ENCODE assay signal across 8 cellular contexts in genomic region chr2:156399950-156400703, GRCh38. TPM values are rescaled to one million over a fixed set of nuclear protein-coding genes. Genes with fewer than 3 reads are reported as not detected.
DNase-seq lines count a peak whose midpoint lies in the region; ATAC-seq and TF ChIP-seq lines count a peak whose summit lies in the region.

No MANE protein-coding gene starts in this region.

- ATAC-seq in GM19397 (IDR thresholded peaks at IDR 0.05; ENCODE audit: unreplicated experiment) (peak; percentile 40), HG03442 (IDR thresholded peaks at IDR 0.05; ENCODE audit: unreplicated experiment) (peak; percentile 37)

- H3K27me3 ChIP-seq in adrenal gland (no peaks in the 10 kb centered on the region), cardiac muscle cell (no peaks in the 10 kb centered on the region), osteoblast (ENCODE audit: insufficient read depth, low read length) (no peaks in the 10 kb centered on the region)

- H3K4me1 ChIP-seq in adrenal gland (replicated peaks in 1 of 2) (peaks cover 6 to 8% of the 10 kb centered on the region in 2 donors), cardiac muscle cell (ENCODE audit: low read depth) (no peaks in the 10 kb centered on the region), osteoblast (ENCODE audit: insufficient read depth, low read length) (peaks cover 8% of the 10 kb centered on the region)

- peak overlapping the region; percentile 94 for H2AFZ ChIP-seq in osteoblast (ENCODE audit: low read length)

- H3K36me3 ChIP-seq in adrenal gland (replicated peaks in 1 of 2), result no peaks in the 10 kb centered on the region
- no peaks in the 10 kb centered on the region for H3K36me3 ChIP-seq in cardiac muscle cell
- no peaks in the 10 kb centered on the region for H3K36me3 ChIP-seq in osteoblast (ENCODE audit: insufficient read depth, low read length)

- DNase-seq in DMS79 (lab: John Stamatoyannopoulos, UW) (peak; percentile 84), NCI-H82 treated with DMSO at 0.1 percent for 48 hours (lab: John Stamatoyannopoulos, UW; ENCODE audit: unreplicated experiment) (peak; percentile 52), adrenal gland (peak; percentile 86 to 91 (median 91)), cardiac muscle cell (ENCODE audit: low read depth in 1 of 2, low spot score in 1 of 2) (peak; percentile 81 to 85), osteoblast (ENCODE audit: insufficient read length, low spot score, missing footprints) (peak; percentile 94), NCI-H1048 (lab: John Stamatoyannopoulos, UW) (no peak)

- TF ChIP-seq CTCF in adrenal gland (IDR thresholded peaks at IDR 0.05), result peak in 1 of 6 experiments; percentile 10
- TF ChIP-seq CTCF in cardiac muscle cell (IDR thresholded peaks at IDR 0.05; ENCODE audit: low read depth, low read length), result no peak
- no peak for TF ChIP-seq CTCF in osteoblast (IDR thresholded peaks at IDR 0.05; ENCODE audit: extremely low read depth, low read depth, low read length)

- H3K27ac ChIP-seq in adrenal gland, result peak overlapping the region; percentile 57 to 96 (median 84)
- peak overlapping the region; percentile 68 for H3K27ac ChIP-seq in cardiac muscle cell
- H3K27ac ChIP-seq in osteoblast (ENCODE audit: low read depth, low read length), result peak overlapping the region; percentile 80

- H3K79me2 ChIP-seq in osteoblast (ENCODE audit: insufficient read depth, low read length), result no peaks in the 10 kb centered on the region

- peak; percentile 35 to 38 for TF ChIP-seq POLR2A in adrenal gland (IDR thresholded peaks at IDR 0.05)

- peak overlapping the region; percentile 94 for H3K4me2 ChIP-seq in osteoblast (ENCODE audit: insufficient read depth, low read length)

- H4K20me1 ChIP-seq in osteoblast (ENCODE audit: insufficient read depth, low read length), result no peaks in the 10 kb centered on the region

- H3K4me3 ChIP-seq in adrenal gland (peak overlapping the region; percentile 24 to 52 (median 48)), cardiac muscle cell (peak overlapping the region; percentile 50), osteoblast (ENCODE audit: insufficient read depth, low read length) (peak overlapping the region; percentile 81)

- H3K9me3 ChIP-seq in adrenal gland (replicated peaks in 1 of 3) (no peaks in the 10 kb centered on the region), cardiac muscle cell (ENCODE audit: low read depth) (no peaks in the 10 kb centered on the region), osteoblast (ENCODE audit: low read depth, low read length) (no peaks in the 10 kb centered on the region)

- intact Hi-C loops in adrenal gland (cut with DNase I), result loop anchor here (5.0 to 10.0 kb wide), 2 partner anchors 53 to 55 kb away; no protein-coding TSS in a partner anchor

- WGBS in adrenal gland, 4 donors, result 0 to 1% (median 0%) methylated on average over 22 to 36 of the region's 36 CpGs

RNA-seq across cellular contexts. Expression of gene GPD2, which starts 36.1 kb away (rescaled TPM):
- total RNA-seq in adrenal gland, result 10 to 100 TPM; 10.7 to 33.8 (median 16.2) TPM
- 10 to 100 TPM in 1 of 3 donors, 1 to 10 TPM in 2; 4.5 to 14.0 (median 5.0) TPM for polyA plus RNA-seq in adrenal gland
- total RNA-seq in cardiac muscle cell, result 25.2 and 27.4 TPM in 2 replicates
- 8.1 and 11.3 TPM in 2 replicates for polyA plus RNA-seq in cardiac muscle cell
- 53.0 and 59.7 TPM in 2 replicates for total RNA-seq in osteoblast
